In genomic region chr22:46851311-46851710, GRCh38 we compare ENCODE assay signal across 19 cellular contexts.
DNase-seq lines count a peak whose midpoint lies in the region; ATAC-seq, FAIRE-seq and TF ChIP-seq lines count a peak whose summit lies in the region.
"Had no signal": no experiment of that assay in that cellular context is flagged by ENCODE, and none has a peak within 500 bp of the region (broad histone marks: within the 10 kb centered on the region; RNA-seq: fewer than 3 reads in every experiment).

No MANE protein-coding gene starts in this region.

- H3K9ac ChIP-seq in neuronal stem cell (ENCODE audit: low read depth, low read length, poor library complexity) = no peak overlapping the region

- H3K4ac ChIP-seq in neuronal stem cell (ENCODE audit: low read length) = no peak overlapping the region

- no peak overlapping the region for H3K14ac ChIP-seq in neuronal stem cell (ENCODE audit: low read length)

- H3K27ac ChIP-seq in neuronal stem cell (replicated peaks; ENCODE audit: low read length) (no peak overlapping the region), vagina (no peak overlapping the region)

- DNase-seq in bronchial epithelial cell (ENCODE audit: low read depth) (no peak), iPS-NIHi7 (ENCODE audit: extremely low spot score) (peak; percentile 5), neuronal stem cell (ENCODE audit: low spot score) (no peak), vagina (ENCODE audit: extremely low spot score in 2 of 2) (peak; percentile 69 to 82), NCI-H446 treated with DMSO at 0.1 percent for 48 hours (lab: John Stamatoyannopoulos, UW) (no peak), NCI-H2029 treated with DMSO at 0.1 percent for 48 hours (lab: John Stamatoyannopoulos, UW) (no peak)
- DNase-seq: BE2C, COR-L47, DMS153, DMS79 treated with DMSO at 0.1 percent for 48 hours, EL, GOT3, H9 had no signal

- H2BK12ac ChIP-seq in neuronal stem cell (ENCODE audit: low read length) = no peak overlapping the region

- H3K23ac ChIP-seq in neuronal stem cell (ENCODE audit: low read depth, low read length, poor library complexity) = no peak overlapping the region

- no peak overlapping the region for H2BK15ac ChIP-seq in neuronal stem cell (ENCODE audit: low read length)

- no peak overlapping the region for H3K4me2 ChIP-seq in neuronal stem cell (ENCODE audit: insufficient read depth, low read length, poor library complexity, severe bottlenecking)

- peak overlapping the region; percentile 9 for H3K18ac ChIP-seq in neuronal stem cell (ENCODE audit: low read length)

- no peak overlapping the region for H2BK5ac ChIP-seq in neuronal stem cell (ENCODE audit: low read length)

- no peak overlapping the region for H2BK120ac ChIP-seq in neuronal stem cell (ENCODE audit: low read depth, low read length)

- TF ChIP-seq CTCF in bronchial epithelial cell (IDR thresholded peaks at IDR 0.05; ENCODE audit: insufficient read depth, low read length, severe bottlenecking) = no peak
- TF ChIP-seq CTCF in vagina (IDR thresholded peaks at IDR 0.05) = no peak

- no peak overlapping the region for H2AK5ac ChIP-seq in neuronal stem cell (ENCODE audit: low read depth, low read length)

- no CpG with 5 or more reads among the region's 9 CpGs for WGBS in neuronal stem cell (ENCODE audit: extremely low coverage in 2 of 2, insufficient read length in 2 of 2, insufficient replicate concordance in 1 of 2), 2 donors

- no peak for ATAC-seq in GM19463 (IDR thresholded peaks at IDR 0.05; ENCODE audit: unreplicated experiment)
- ATAC-seq: CD8-positive, alpha-beta T cell had no signal

- H3K9me3 ChIP-seq in neuronal stem cell (replicated peaks in 1 of 2; ENCODE audit: control insufficient read depth in 2 of 2, insufficient read depth in 1 of 2, low read depth in 1 of 2, low read length in 2 of 2) (no peaks in the 10 kb centered on the region), vagina (no peaks in the 10 kb centered on the region)
- H3K9me3 ChIP-seq: BE2C had no signal

- H3K4me1 ChIP-seq in neuronal stem cell (ENCODE audit: control insufficient read depth in 2 of 2, insufficient read depth in 1 of 2, low read depth in 1 of 2, low read length in 2 of 2) (peaks cover 0 to 2% of the 10 kb centered on the region in 2 donors), vagina (no peaks in the 10 kb centered on the region)

- no peak overlapping the region for H4K8ac ChIP-seq in neuronal stem cell (ENCODE audit: low read depth, low read length)

- H3K27me3 ChIP-seq in bronchial epithelial cell (ENCODE audit: control insufficient read depth, insufficient read depth, low read length) = no peaks in the 10 kb centered on the region
- no peaks in the 10 kb centered on the region for H3K27me3 ChIP-seq in neuronal stem cell (ENCODE audit: control insufficient read depth in 3 of 3, insufficient read depth in 3 of 3, low read depth in 1 of 3, low read length in 3 of 3)
- no peaks in the 10 kb centered on the region for H3K27me3 ChIP-seq in vagina
- H3K27me3 ChIP-seq: BE2C had no signal

- H3K79me1 ChIP-seq in neuronal stem cell (ENCODE audit: low read depth, low read length) = peaks cover 3% of the 10 kb centered on the region

- no peak for TF ChIP-seq POLR2A in vagina (IDR thresholded peaks at IDR 0.05)

- H3K4me3 ChIP-seq in bronchial epithelial cell (ENCODE audit: low read depth, low read length) (no peak overlapping the region), neuronal stem cell (ENCODE audit: low read length in 2 of 2) (no peak overlapping the region), vagina (no peak overlapping the region)

- H3K36me3 ChIP-seq in bronchial epithelial cell (ENCODE audit: control insufficient read depth, insufficient read depth, low read length) (peaks cover 2% of the 10 kb centered on the region), neuronal stem cell (replicated peaks in 1 of 2; ENCODE audit: control insufficient read depth in 2 of 2, insufficient read depth in 2 of 2, low read length in 2 of 2) (peaks cover 0 to 15% of the 10 kb centered on the region in 2 donors), vagina (no peaks in the 10 kb centered on the region)

- no peak overlapping the region for H2AFZ ChIP-seq in neuronal stem cell (ENCODE audit: low read length)

- FAIRE-seq in bronchial epithelial cell (lab: Jason Lieb, UNC) = peak; percentile 13
- FAIRE-seq: A204.1, D721Med, G401.6, GM12891 had no signal

- no peak overlapping the region for H4K91ac ChIP-seq in neuronal stem cell (ENCODE audit: low read depth, low read length, poor library complexity)

- intact Hi-C loops in vagina (cut with DNase I) = no loop called here

Comparison
In these comparisons a context has a peak if more than half of its experiments do, and no peak if none do; other contexts are left out.
1. DNase-seq: peak in iPS-NIHi7 (single experiment) and vagina (2 of 2); none in bronchial epithelial cell (single experiment), neuronal stem cell (single experiment), NCI-H446 treated with DMSO at 0.1 percent for 48 hours (single experiment) and NCI-H2029 treated with DMSO at 0.1 percent for 48 hours (single experiment).